ENCODE assay signal across 8 cellular contexts in genomic region chr6:22146581-22147468, GRCh38.
DNase-seq lines count a peak whose midpoint lies in the region; ATAC-seq and TF ChIP-seq lines count a peak whose summit lies in the region.

No MANE protein-coding gene starts in this region.

- H2AFZ ChIP-seq in fibroblast of lung (ENCODE audit: low read length): peak overlapping the region; percentile 40
- no peak overlapping the region for H2AFZ ChIP-seq in OCI-LY7 (ENCODE audit: low read length)

- no peaks in the 10 kb centered on the region for H3K9me2 ChIP-seq in OCI-LY7 (ENCODE audit: insufficient read depth, low read length)

- peak overlapping the region; percentile 98 for H3K4me2 ChIP-seq in fibroblast of lung (ENCODE audit: extremely low read depth, insufficient read depth, low read length)
- no peak overlapping the region for H3K4me2 ChIP-seq in OCI-LY7 (ENCODE audit: low read length)

- H3K4me1 ChIP-seq in Panc1 (ENCODE audit: control insufficient read depth, insufficient read depth, low read length): peaks cover 42% of the 10 kb centered on the region
- peaks cover 20% of the 10 kb centered on the region for H3K4me1 ChIP-seq in fibroblast of lung (ENCODE audit: control insufficient read depth, extremely low read depth, insufficient read depth, low read length)
- H3K4me1 ChIP-seq in psoas muscle: peaks cover 44% of the 10 kb centered on the region
- no peaks in the 10 kb centered on the region for H3K4me1 ChIP-seq in OCI-LY7 (ENCODE audit: insufficient read depth, low read length, poor library complexity, severe bottlenecking)

- TF ChIP-seq CTCF in Panc1 (IDR thresholded peaks at IDR 0.05) (no peak), fibroblast of lung (conservative IDR thresholded peaks at IDR 0.05 in 1 of 2, IDR thresholded peaks at IDR 0.05 in 1 of 2; ENCODE audit: low read depth in 1 of 2, low read length in 2 of 2) (no peak), psoas muscle (IDR thresholded peaks at IDR 0.05) (no peak), OCI-LY7 (conservative IDR thresholded peaks at IDR 0.05; ENCODE audit: low read length) (no peak)

- peak overlapping the region; percentile 80 for H3K27ac ChIP-seq in Panc1 (ENCODE audit: low read length)
- peak overlapping the region; percentile 26 for H3K27ac ChIP-seq in fibroblast of lung (ENCODE audit: insufficient read depth, low read length)
- H3K27ac ChIP-seq in psoas muscle: no peak overlapping the region
- H3K27ac ChIP-seq in OCI-LY7 (ENCODE audit: low read depth, low read length, poor library complexity, severe bottlenecking): no peak overlapping the region

- H3K27me3 ChIP-seq in Panc1 (ENCODE audit: control insufficient read depth, insufficient read depth, low read length) (no peaks in the 10 kb centered on the region), fibroblast of lung (ENCODE audit: control insufficient read depth, insufficient read depth, low read length) (no peaks in the 10 kb centered on the region), psoas muscle (ENCODE audit: insufficient read depth in 3 of 3, low read length in 2 of 3) (no peaks in the 10 kb centered on the region)

- CTCF ChIA-PET in Panc1 (lab: Charles Lee): no interaction called here
- CTCF ChIA-PET in OCI-LY7 (lab: Charles Lee; ENCODE audit: unreplicated experiment): no interaction called here

- intact Hi-C loops in Panc1 (cut with micrococcal nuclease; ENCODE audit: unreplicated experiment): loop anchor here (10.0 kb wide), 2 partner anchors 402 to 678 kb away; no protein-coding TSS in a partner anchor
- intact Hi-C loops in psoas muscle (cut with DNase I): loop anchor here in 1 of 2 donors (5.0 to 10.0 kb wide), 3 partner anchors 192 to 550 kb away; no protein-coding TSS in a partner anchor
- intact Hi-C loops in OCI-LY7 (cut with micrococcal nuclease; ENCODE audit: unreplicated experiment): no loop called here

- H3K79me2 ChIP-seq in fibroblast of lung (ENCODE audit: control insufficient read depth, insufficient read depth, low read length) (no peaks in the 10 kb centered on the region), OCI-LY7 (ENCODE audit: insufficient read depth, low read depth, low read length) (no peaks in the 10 kb centered on the region)

- no peaks in the 10 kb centered on the region for H4K20me1 ChIP-seq in fibroblast of lung (ENCODE audit: control insufficient read depth, extremely low read depth, insufficient read depth, low read length)
- no peaks in the 10 kb centered on the region for H4K20me1 ChIP-seq in OCI-LY7 (ENCODE audit: insufficient read depth, low read length)

- peak overlapping the region in 1 of 2 experiments; percentile 20; a peak in 1 of 4 replicates for H3K4me3 ChIP-seq in Panc1 (ENCODE audit: low read depth in 2 of 2, low read length in 2 of 2)
- H3K4me3 ChIP-seq in fibroblast of lung (replicated peaks in 1 of 4; ENCODE audit: control extremely low read depth in 1 of 4, insufficient read depth in 1 of 4, low read depth in 3 of 4, low read length in 4 of 4): peak overlapping the region in 3 of 4 experiments; percentile 44 to 60 (median 55)
- peak overlapping the region; percentile 66 for H3K4me3 ChIP-seq in psoas muscle
- no peak overlapping the region for H3K4me3 ChIP-seq in OCI-LY7 (ENCODE audit: low read depth, low read length, poor library complexity, severe bottlenecking)

- BruUV-seq in Panc1 (replicated peaks; lab: Mats Ljungman, UMichigan) (no TSS peak), OCI-LY7 (replicated peaks; lab: Mats Ljungman, UMichigan) (no TSS peak)

- 12 to 18% (median 13%) methylated on average over 42 of the region's 42 CpGs for WGBS in psoas muscle, 3 donors

- POLR2A ChIA-PET in Panc1 (lab: Charles Lee): no interaction called here
- POLR2A ChIA-PET in OCI-LY7 (lab: Charles Lee): interaction anchor here (0.6 to 2.2 kb wide), 3 partner anchors 10 to 456 kb away, joined by 5 to 10 read pairs (median 6); no protein-coding TSS in a partner anchor

- H3K36me3 ChIP-seq in Panc1 (ENCODE audit: control insufficient read depth, insufficient read depth, low read length): no peaks in the 10 kb centered on the region
- no peaks in the 10 kb centered on the region for H3K36me3 ChIP-seq in fibroblast of lung (ENCODE audit: control insufficient read depth, insufficient read depth, low read length)
- no peaks in the 10 kb centered on the region for H3K36me3 ChIP-seq in psoas muscle (ENCODE audit: insufficient read depth in 1 of 2, low read depth in 1 of 2)
- no peaks in the 10 kb centered on the region for H3K36me3 ChIP-seq in OCI-LY7 (ENCODE audit: insufficient read depth, low read length)

- H3K9me3 ChIP-seq in Panc1 (ENCODE audit: control insufficient read depth, insufficient read depth, low read depth, low read length): no peaks in the 10 kb centered on the region
- no peaks in the 10 kb centered on the region for H3K9me3 ChIP-seq in fibroblast of lung (ENCODE audit: control insufficient read depth, insufficient read depth, low read depth, low read length)
- no peaks in the 10 kb centered on the region for H3K9me3 ChIP-seq in psoas muscle
- no peaks in the 10 kb centered on the region for H3K9me3 ChIP-seq in OCI-LY7 (ENCODE audit: low read length)

- in situ Hi-C loops in Panc1 (cut with HindIII; ENCODE audit: low pct_unique_long_range_greater_than_20kb, low sequenced_read_pairs): no loop called here

- ATAC-seq in Panc1: no peak
- ATAC-seq in psoas muscle: peak in 2 of 4 donors; percentile 19 to 34
- ATAC-seq in HG02678 (IDR thresholded peaks at IDR 0.05; ENCODE audit: unreplicated experiment): no peak

- DNase-seq in DMS153 treated with DMSO at 0.1 percent for 48 hours (lab: John Stamatoyannopoulos, UW; ENCODE audit: unreplicated experiment) (peak; percentile 72), Panc1 (ENCODE audit: low read depth, low spot score) (no peak), fibroblast of lung (ENCODE audit: low read depth in 2 of 2) (peak in 1 of 2 donors; percentile 19), psoas muscle (peak in 1 of 2 donors; percentile 46), NCI-H524 treated with DMSO at 0.1 percent for 48 hours (lab: John Stamatoyannopoulos, UW) (no peak), OCI-LY7 (ENCODE audit: low spot score) (no peak), GM19240 (ENCODE audit: insufficient read length, low spot score) (no peak)

- no peak overlapping the region for H3K9ac ChIP-seq in fibroblast of lung (ENCODE audit: insufficient read depth, low read length)

Comparison
In these comparisons a context has a peak if more than half of its experiments do, and no peak if none do; other contexts are left out.
1. H3K27ac ChIP-seq: peak in Panc1 (single experiment) and fibroblast of lung (single experiment); none in psoas muscle (single experiment) and OCI-LY7 (single experiment).